ENCODE assay signal across 8 cellular contexts in the genomic region with DNA sequence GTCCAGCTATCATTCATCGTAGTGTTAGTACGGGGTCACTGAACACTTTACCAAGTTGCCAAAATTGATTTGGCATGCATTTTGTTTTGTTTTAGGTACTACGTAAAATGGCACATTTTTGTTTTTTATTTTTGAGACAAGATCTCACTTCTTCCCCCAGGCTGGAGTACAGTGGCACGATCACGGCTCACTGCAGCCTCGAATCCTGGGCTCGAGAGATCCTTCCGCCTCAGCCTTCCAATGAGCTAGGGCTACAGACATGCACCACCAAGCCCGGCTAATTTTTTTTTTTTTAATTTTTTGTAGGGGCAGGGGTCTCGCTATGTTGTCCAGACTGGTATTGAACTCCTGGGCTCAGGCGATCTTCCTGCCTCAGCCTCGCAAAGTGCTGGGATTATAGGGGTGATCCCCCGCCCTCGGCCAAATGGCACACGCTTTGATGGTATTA. TPM values are rescaled to one million over a fixed set of nuclear protein-coding genes. Genes with fewer than 3 reads are reported as not detected.
DNase-seq lines count a peak whose midpoint lies in the region; ATAC-seq, FAIRE-seq and TF ChIP-seq lines count a peak whose summit lies in the region.

No MANE protein-coding gene starts in this region.

- no peaks in the 10 kb centered on the region for H3K27me3 ChIP-seq in Panc1 (ENCODE audit: control insufficient read depth, insufficient read depth, low read length)
- H3K27me3 ChIP-seq in ectodermal cell (ENCODE audit: control insufficient read depth, insufficient read depth, low read length, poor library complexity, severe bottlenecking): no peaks in the 10 kb centered on the region

- POLR2A ChIA-PET in Panc1 (lab: Charles Lee): interaction anchor here (0.8 to 1.0 kb wide), 2 partner anchors 29 to 195 kb away, joined by 3 read pairs; no protein-coding TSS in a partner anchor

- no peaks in the 10 kb centered on the region for H3K36me3 Mint-ChIP-seq in natural killer cell

- TF ChIP-seq CTCF in Panc1 (IDR thresholded peaks at IDR 0.05): no peak
- TF ChIP-seq CTCF in natural killer cell (IDR thresholded peaks at IDR 0.05): no peak

- no peaks in the 10 kb centered on the region for H3K9me3 Mint-ChIP-seq in natural killer cell

- CTCF ChIA-PET in Panc1 (lab: Charles Lee): interaction anchor here (1.2 kb wide), 1 partner anchor 30 kb away, joined by 3 read pairs; no protein-coding TSS in a partner anchor

- DNase-seq in DMS53 (lab: John Stamatoyannopoulos, UW) (peak; percentile 30), DMS53 treated with DMSO at 0.1 percent for 48 hours (lab: John Stamatoyannopoulos, UW; ENCODE audit: unreplicated experiment) (no peak), Panc1 (ENCODE audit: low read depth, low spot score) (no peak), natural killer cell (no peak), frontal cortex (ENCODE audit: low spot score in 2 of 2) (no peak), NCI-H2029 (lab: John Stamatoyannopoulos, UW) (no peak), iPS-NIHi7 (ENCODE audit: extremely low spot score) (no peak)

- H3K27me3 Mint-ChIP-seq in natural killer cell (ENCODE audit: low read depth in 2 of 2): no peaks in the 10 kb centered on the region

- H3K27ac ChIP-seq in Panc1 (ENCODE audit: low read length) (peak overlapping the region; percentile 85), ectodermal cell (ENCODE audit: insufficient read depth, low read depth, low read length, poor library complexity, severe bottlenecking) (peak overlapping the region; percentile 87)

- peak overlapping the region; percentile 71 to 97 for H3K4me3 ChIP-seq in Panc1 (ENCODE audit: low read depth in 2 of 2, low read length in 2 of 2)
- H3K4me3 ChIP-seq in ectodermal cell (ENCODE audit: insufficient read depth, low read depth, low read length): peak overlapping the region; percentile 64

- H3K4me1 ChIP-seq in Panc1 (ENCODE audit: control insufficient read depth, insufficient read depth, low read length) (peaks cover 11% of the 10 kb centered on the region), ectodermal cell (ENCODE audit: control insufficient read depth, insufficient read depth, low read length) (peaks cover 8% of the 10 kb centered on the region)

- H3K4me3 Mint-ChIP-seq in natural killer cell: peak overlapping the region; percentile 96

- intact Hi-C loops in Panc1 (cut with micrococcal nuclease; ENCODE audit: unreplicated experiment): no loop called here
- intact Hi-C loops in natural killer cell (cut with micrococcal nuclease): no loop called here

- H3K27ac Mint-ChIP-seq in natural killer cell: peak overlapping the region; percentile 88 to 89

- peaks cover 9% of the 10 kb centered on the region for H3K36me3 ChIP-seq in Panc1 (ENCODE audit: control insufficient read depth, insufficient read depth, low read length)
- peaks cover 14% of the 10 kb centered on the region for H3K36me3 ChIP-seq in ectodermal cell (ENCODE audit: control insufficient read depth, insufficient read depth, low read length)

- no peak for FAIRE-seq in frontal cortex (lab: Jason Lieb, UNC)

- in situ Hi-C loops in Panc1 (cut with HindIII; ENCODE audit: low pct_unique_long_range_greater_than_20kb, low sequenced_read_pairs): no loop called here

- TSS peak; percentile 60 for BruUV-seq in Panc1 (replicated peaks; lab: Mats Ljungman, UMichigan)

- H3K9me3 ChIP-seq in Panc1 (ENCODE audit: control insufficient read depth, insufficient read depth, low read depth, low read length): no peaks in the 10 kb centered on the region
- no peaks in the 10 kb centered on the region for H3K9me3 ChIP-seq in ectodermal cell (ENCODE audit: control insufficient read depth, low read length)

- 37 to 39% methylated on average over 14 to 15 of the region's 15 CpGs for WGBS in ectodermal cell, 2 experiments

- ATAC-seq in Panc1: peak; percentile 44
- no peak for ATAC-seq in natural killer cell

- peaks cover 39 to 42% of the 10 kb centered on the region in 2 donors for H3K4me1 Mint-ChIP-seq in natural killer cell

RNA-seq across cellular contexts. Expression of a gene that starts 0.8 kb away (rescaled TPM):
- total RNA-seq in Panc1 (2021; ENCODE audit: unreplicated experiment) (35.2 TPM), natural killer cell (10 to 100 TPM; 24.8 to 40.8 (median 26.8) TPM), frontal cortex (43.2 TPM)
- polyA plus RNA-seq in Panc1 (2012; ENCODE audit: insufficient read length): 11.1 TPM
- polyA plus RNA-seq in ectodermal cell (2013, experiment 1 of 4): 34.0 TPM
- polyA plus RNA-seq in ectodermal cell (2013, experiment 2 of 4): 38.9 TPM
- polyA plus RNA-seq in ectodermal cell (2013, experiment 3 of 4): 33.2 TPM
- 36.1 TPM for polyA plus RNA-seq in ectodermal cell (2013, experiment 4 of 4)
